Comparison of ENCODE assay signal across 9 cellular contexts in the genomic region with DNA sequence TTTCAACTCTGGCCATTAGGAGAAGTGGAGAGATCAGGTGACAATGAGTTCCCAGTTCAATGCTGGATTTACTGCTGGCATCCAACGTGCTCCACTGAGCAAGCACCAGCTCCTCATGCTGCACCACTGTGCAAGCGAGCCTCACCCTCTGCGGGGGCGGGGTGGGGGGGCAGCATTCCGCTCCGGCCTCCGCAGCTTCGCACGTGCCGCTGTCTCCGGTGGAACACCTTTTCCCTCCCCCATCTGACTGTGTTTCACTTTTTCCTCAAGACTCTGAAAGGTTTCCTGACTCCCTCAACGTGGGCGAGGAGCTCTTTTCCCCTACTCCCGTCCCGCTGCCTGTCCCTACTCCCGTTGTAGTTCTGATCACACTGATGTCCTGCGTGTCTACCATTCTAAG. TPM values are rescaled to one million over a fixed set of nuclear protein-coding genes. Genes with fewer than 3 reads are reported as not detected.
DNase-seq lines count a peak whose midpoint lies in the region; ATAC-seq, FAIRE-seq and TF ChIP-seq lines count a peak whose summit lies in the region.
"Had no signal": no experiment of that assay in that cellular context is flagged by ENCODE, and none has a peak within 500 bp of the region (broad histone marks: within the 10 kb centered on the region; RNA-seq: fewer than 3 reads in every experiment).

No MANE protein-coding gene starts in this region.

- intact Hi-C loops in mammary epithelial cell (cut with micrococcal nuclease), result loop anchor here (1.0 to 10.0 kb wide), 5 partner anchors 65 to 449 kb away; a partner anchor contains a TSS

- no peaks in the 10 kb centered on the region for H3K36me3 Mint-ChIP-seq in mesothelial cell of epicardium

- H3K27me3 Mint-ChIP-seq in mesothelial cell of epicardium (ENCODE audit: low read depth), result no peaks in the 10 kb centered on the region

- H3K4me1 Mint-ChIP-seq in mesothelial cell of epicardium, result peaks cover 24% of the 10 kb centered on the region

- H3K4me3 Mint-ChIP-seq in mesothelial cell of epicardium, result peak overlapping the region; percentile 78

- H3K4me3 ChIP-seq in A549 (peak overlapping the region; percentile 66), HUES48 (ENCODE audit: low read depth, low read length) (peak overlapping the region; percentile 67), mammary epithelial cell (replicated peaks in 1 of 3; ENCODE audit: insufficient read depth in 1 of 3, low read depth in 2 of 3, low read length in 3 of 3) (peak overlapping the region; percentile 53 to 80 (median 75)), Karpas-422 (ENCODE audit: low read length) (no peak overlapping the region)

- peak overlapping the region; percentile 29 for H2AFZ ChIP-seq in mammary epithelial cell (ENCODE audit: low read depth, low read length)
- no peak overlapping the region for H2AFZ ChIP-seq in Karpas-422 (ENCODE audit: low read length)

- H3K9me3 Mint-ChIP-seq in mesothelial cell of epicardium, result no peaks in the 10 kb centered on the region

- CTCF ChIA-PET in A549 (lab: Yijun Ruan, JAX), result interaction anchor here (0.9 to 6.7 kb wide), 7 partner anchors 11 to 261 kb away, joined by 3 to 67 read pairs (median 5); a partner anchor contains a TSS
- CTCF ChIA-PET in mammary epithelial cell (lab: Charles Lee; ENCODE audit: low non-redundant PET), result interaction anchor here (0.6 kb wide), 3 partner anchors 9 to 321 kb away, joined by 3 to 5 read pairs (median 4); no protein-coding TSS in a partner anchor

- BruUV-seq in mammary epithelial cell (replicated peaks; lab: Mats Ljungman, UMichigan), result no TSS peak

- no peak for DNase-seq in A549 (ENCODE audit: low read depth in 1 of 2, low spot score in 1 of 2)
- DNase-seq in mammary epithelial cell, result peak; percentile 82
- DNase-seq in mesothelial cell of epicardium (ENCODE audit: low spot score in 2 of 2, unreplicated experiment in 2 of 2), result no peak
- DNase-seq in Karpas-422, result no peak

- TF ChIP-seq RAD21 in A549 (conservative IDR thresholded peaks at IDR 0.05 in 1 of 2, IDR thresholded peaks at IDR 0.05 in 1 of 2), result no peak

- no peak for TF ChIP-seq POLR2A in A549 (IDR thresholded peaks at IDR 0.05; ENCODE audit: low read length)

- ATAC-seq in A549, result no peak
- no peak for ATAC-seq in GM18517 (IDR thresholded peaks at IDR 0.05; ENCODE audit: unreplicated experiment)
- no peak for ATAC-seq in HG03025 (IDR thresholded peaks at IDR 0.05; ENCODE audit: low FRiP score, unreplicated experiment)
- no peak for ATAC-seq in HG03097 (IDR thresholded peaks at IDR 0.05; ENCODE audit: low FRiP score, unreplicated experiment)

- H3K79me2 ChIP-seq in mammary epithelial cell (ENCODE audit: insufficient read depth, low read length) (peaks cover 45% of the 10 kb centered on the region), Karpas-422 (ENCODE audit: low read length) (no peaks in the 10 kb centered on the region)

- H3K27ac ChIP-seq in A549 (peak overlapping the region; percentile 75 to 91), HUES48 (ENCODE audit: low read depth, low read length) (no peak overlapping the region), mammary epithelial cell (ENCODE audit: insufficient read depth, low read depth, low read length) (peak overlapping the region; percentile 99), Karpas-422 (ENCODE audit: low read length) (no peak overlapping the region)

- dilution Hi-C loops in mammary epithelial cell (cut with HindIII; ENCODE audit: low sequenced_read_pairs), result no loop called here

- H3K36me3 ChIP-seq in HUES48 (ENCODE audit: control insufficient read depth, insufficient read depth, low read length) (no peaks in the 10 kb centered on the region), mammary epithelial cell (ENCODE audit: insufficient read depth, low read length) (no peaks in the 10 kb centered on the region), Karpas-422 (ENCODE audit: insufficient read depth, low read length) (no peaks in the 10 kb centered on the region)

- H3K4me2 ChIP-seq in A549 (peak overlapping the region; percentile 93), mammary epithelial cell (ENCODE audit: insufficient read depth, low read depth, low read length) (peak overlapping the region; percentile 96), Karpas-422 (ENCODE audit: low read depth, low read length, poor library complexity, severe bottlenecking) (no peak overlapping the region)

- H3K4me1 ChIP-seq in A549, result peaks cover 59% of the 10 kb centered on the region
- H3K4me1 ChIP-seq in HUES48 (ENCODE audit: control insufficient read depth, insufficient read depth, low read length), result peaks cover 23% of the 10 kb centered on the region
- peaks cover 56% of the 10 kb centered on the region for H3K4me1 ChIP-seq in mammary epithelial cell (ENCODE audit: insufficient read depth, low read length)
- no peaks in the 10 kb centered on the region for H3K4me1 ChIP-seq in Karpas-422 (ENCODE audit: low read length)

- POLR2A ChIA-PET in A549 (lab: Yijun Ruan, JAX), result interaction anchor here (0.8 to 1.6 kb wide), 2 partner anchors 23 to 169 kb away, joined by 4 to 6 read pairs; no protein-coding TSS in a partner anchor

- 69% methylated on average over 17 of the region's 17 CpGs for WGBS in A549 (ENCODE audit: missing lambda C conversion rate)
- 1% methylated on average over 16 of the region's 17 CpGs for WGBS in mammary epithelial cell (ENCODE audit: low coverage, missing lambda C conversion rate)

- TF ChIP-seq CTCF in A549 (IDR thresholded peaks at IDR 0.05) (no peak), mammary epithelial cell (conservative IDR thresholded peaks at IDR 0.05 in 1 of 2, IDR thresholded peaks at IDR 0.05 in 1 of 2; ENCODE audit: extremely low read depth in 1 of 2, insufficient read depth in 1 of 2, low read depth in 1 of 2, low read length in 2 of 2) (no peak), mesothelial cell of epicardium (IDR thresholded peaks at IDR 0.05; ENCODE audit: unreplicated experiment) (no peak)

- H3K9me3 ChIP-seq in A549 (no peaks in the 10 kb centered on the region), HUES48 (ENCODE audit: control insufficient read depth, insufficient read depth, low read length) (no peaks in the 10 kb centered on the region), mammary epithelial cell (replicated peaks; ENCODE audit: insufficient read depth, low read length) (no peaks in the 10 kb centered on the region), Karpas-422 (ENCODE audit: low read length) (no peaks in the 10 kb centered on the region)

- FAIRE-seq in A549 (lab: Jason Lieb, UNC), result no peak
- FAIRE-seq: colon had no signal

- H3K27me3 ChIP-seq in HUES48 (ENCODE audit: control insufficient read depth, insufficient read depth, low read length), result no peaks in the 10 kb centered on the region
- no peaks in the 10 kb centered on the region for H3K27me3 ChIP-seq in mammary epithelial cell (ENCODE audit: insufficient read depth, low read length)
- H3K27me3 ChIP-seq in Karpas-422 (ENCODE audit: low read length), result no peaks in the 10 kb centered on the region

- TF ChIP-seq EP300 in A549 (IDR thresholded peaks at IDR 0.05), result no peak

- H3K9ac ChIP-seq in HUES48 (ENCODE audit: low read depth, low read length), result no peak overlapping the region
- H3K9ac ChIP-seq in mammary epithelial cell (ENCODE audit: insufficient read depth, low read length), result peak overlapping the region; percentile 95
- no peak overlapping the region for H3K9ac ChIP-seq in Karpas-422 (ENCODE audit: low read length)

- no peaks in the 10 kb centered on the region for H4K20me1 ChIP-seq in mammary epithelial cell (ENCODE audit: insufficient read depth, low read length)
- H4K20me1 ChIP-seq in Karpas-422 (ENCODE audit: insufficient read depth, low read depth, low read length), result no peaks in the 10 kb centered on the region

- in situ Hi-C loops in mammary epithelial cell (cut with MboI; ENCODE audit: low sequenced_read_pairs in 2 of 2), result loop anchor here in 1 of 2 donors (10.0 kb wide), 2 partner anchors 171 to 189 kb away; no protein-coding TSS in a partner anchor

- no peaks in the 10 kb centered on the region for H3K9me2 ChIP-seq in Karpas-422 (replicated peaks; ENCODE audit: insufficient read depth, low read length)

- H3K27ac Mint-ChIP-seq in mesothelial cell of epicardium, result peak overlapping the region; percentile 78

TF ChIP-seq in A549, 52 proteins besides CTCF, POLR2A, EP300 and RAD21:
- TF ChIP-seq CBX2 (IDR thresholded peaks at IDR 0.05; ENCODE audit: borderline replicate concordance, low read depth) (no peak), NPAS2 (CRISPR knock-in tag; IDR thresholded peaks at IDR 0.05; ENCODE audit: borderline replicate concordance) (no peak), RARB (CRISPR knock-in tag; IDR thresholded peaks at IDR 0.05) (no peak), KDM5A (IDR thresholded peaks at IDR 0.05) (no peak), MYC (IDR thresholded peaks at IDR 0.05; ENCODE audit: borderline replicate concordance, low read length) (no peak), BHLHE40 (IDR thresholded peaks at IDR 0.05; ENCODE audit: low read depth, low read length) (no peak), FOXS1 (CRISPR knock-in tag; IDR thresholded peaks at IDR 0.05) (no peak)

RNA-seq across cellular contexts. Expression of a gene that starts 0.8 kb away (rescaled TPM):
- 12.8 and 13.6 TPM in 2 replicates for polyA plus RNA-seq in A549 (2011; rRNA removed)
- polyA plus RNA-seq in A549 (2012; cell fraction: cytosol; rRNA removed), result 38.8 and 45.1 TPM in 2 replicates
- polyA plus RNA-seq in A549 (2012; cell fraction: nucleus; rRNA removed), result 29.7 and 35.9 TPM in 2 replicates
- 24.8 to 33.2 TPM (median 32.7 TPM) in 3 replicates for polyA plus RNA-seq in A549 (2017; fragmentation: RNase III; extraction: RNeasy Plus Mini Kit Qiagen cat#74134 plus additional on column Dnase treatment)
- polyA minus RNA-seq in A549 (2011; rRNA and poly(A)+ RNA removed), result 7.6 and 12.4 TPM in 2 replicates
- 100 to 1,000 TPM; 176 to 234 TPM for total RNA-seq in mammary epithelial cell
- 246 TPM for polyA plus RNA-seq in mammary epithelial cell
- polyA minus RNA-seq in mammary epithelial cell, result 113 TPM
- 19.1 to 20.7 TPM (median 19.5 TPM) in 3 replicates for total RNA-seq in mesothelial cell of epicardium
- total RNA-seq in Karpas-422 (2014; rRNA removed; shearing (Covaris generic); ENCODE audit: low replicate concordance), result not detected in 2 replicates

RNA-seq across cellular contexts. Expression of a gene that starts 32.9 kb away (rescaled TPM):
- polyA plus RNA-seq in A549 (2011; rRNA removed) (1.4 and 2.4 TPM in 2 replicates), A549 (2017; fragmentation: RNase III; extraction: RNeasy Plus Mini Kit Qiagen cat#74134 plus additional on column Dnase treatment) (6.6 to 10.6 TPM (median 9.6 TPM) in 3 replicates), mammary epithelial cell (1.1 TPM)
- 2.7 and 4.7 TPM in 2 replicates for polyA plus RNA-seq in A549 (2012; cell fraction: cytosol; rRNA removed)
- 7.3 and 8.2 TPM in 2 replicates for polyA plus RNA-seq in A549 (2012; cell fraction: nucleus; rRNA removed)
- 1.7 and 2.3 TPM in 2 replicates for polyA minus RNA-seq in A549 (2011; rRNA and poly(A)+ RNA removed)
- total RNA-seq in mammary epithelial cell (10 to 100 TPM in 1 of 2 donors, 1 to 10 TPM in 1; 1.2 to 26.3 TPM), mesothelial cell of epicardium (0.24 to 0.40 TPM (median 0.34 TPM) in 3 replicates)
- 4.0 TPM for polyA minus RNA-seq in mammary epithelial cell
- 0.22 TPM in 1 of 2 replicates, not detected in the other for total RNA-seq in Karpas-422 (2014; rRNA removed; shearing (Covaris generic); ENCODE audit: low replicate concordance)

Comparison
In these comparisons a context has a peak if more than half of its experiments do, and no peak if none do; other contexts are left out.
1. H3K27ac ChIP-seq: peak in A549 (2 of 2) and mammary epithelial cell (single experiment); none in HUES48 (single experiment) and Karpas-422 (single experiment).
2. RNA of a gene that starts 0.8 kb away (total RNA-seq): 176 to 234 TPM in mammary epithelial cell and 19.1 to 20.7 TPM in mesothelial cell of epicardium; not detected in Karpas-422; every median in the first group is over 10 times any median in the second.